30 cellular contexts compared by ENCODE assay signal in genomic region chr13:102654786-102655185, GRCh38. TPM values are rescaled to one million over a fixed set of nuclear protein-coding genes. Genes with fewer than 3 reads are reported as not detected.
"Had no signal": no experiment of that assay in that cellular context is flagged by ENCODE, and none has a peak within 500 bp of the region (broad histone marks: within the 10 kb centered on the region; RNA-seq: fewer than 3 reads in every experiment).

No MANE protein-coding gene starts in this region.

- H3K4me3 ChIP-seq: adrenal gland, breast epithelium, Peyer's patch, SJCRH30 had no signal

- H3K27me3 ChIP-seq: adrenal gland, breast epithelium, Peyer's patch, SJCRH30 had no signal

- H3K4me3 Mint-ChIP-seq: activated CD8-positive, alpha-beta T cell treated with anti-CD3 and anti-CD28 coated beads for 36 hours; activated naive CD8-positive, alpha-beta T cell treated with anti-CD3 and anti-CD28 coated beads, Interleukin-2, amount 10 ng/mL, durations not matched to agents 7 days and 5 days had no signal

- H3K27ac ChIP-seq: adrenal gland, breast epithelium, Peyer's patch, RWPE1, SJCRH30, WERI-Rb-1 had no signal

- H3K27me3 Mint-ChIP-seq: activated CD8-positive, alpha-beta T cell treated with anti-CD3 and anti-CD28 coated beads for 36 hours; activated naive CD8-positive, alpha-beta T cell treated with anti-CD3 and anti-CD28 coated beads, Interleukin-2, amount 10 ng/mL, durations not matched to agents 7 days and 5 days had no signal

- H3K9ac ChIP-seq: SK-N-SH had no signal

- DNase-seq: activated CD4-positive, alpha-beta T cell treated with anti-CD3 and anti-CD28 coated beads for 4 hours; activated CD8-positive, alpha-beta memory T cell treated with anti-CD3 and anti-CD28 coated beads, Interleukin-2, amount 50 U/mL, for 4 hours; activated CD8-positive, alpha-beta T cell treated with anti-CD3 and anti-CD28 coated beads for 36 hours; activated naive CD4-positive, alpha-beta T cell treated with anti-CD3 and anti-CD28 coated beads, Interleukin-2, amount 50 U/mL, for 16 hours; activated naive CD8-positive, alpha-beta T cell treated with anti-CD3 and anti-CD28 coated beads, Interleukin-2, amount 10 ng/mL, durations not matched to agents 7 days and 5 days; adrenal gland; aorta; caudate nucleus; NCI-H1092 treated with DMSO at 0.1 percent for 48 hours; NCI-H1417 treated with DMSO at 0.1 percent for 48 hours; NCI-H1694; NCI-H2029; NCI-H2107; NCI-H2171 treated with DMSO at 0.1 percent for 48 hours; NCI-H226; NCI-H510A; NCI-H526 treated with DMSO at 0.1 percent for 48 hours; NCI-H82; Peyer's patch; Right ventricle myocardium superior; SK-N-SH; T-helper 1 cell; WERI-Rb-1 had no signal

- H3K9me3 Mint-ChIP-seq: activated CD8-positive, alpha-beta T cell treated with anti-CD3 and anti-CD28 coated beads for 36 hours; activated naive CD8-positive, alpha-beta T cell treated with anti-CD3 and anti-CD28 coated beads, Interleukin-2, amount 10 ng/mL, durations not matched to agents 7 days and 5 days had no signal

- H3K4me2 ChIP-seq: SK-N-SH had no signal

- ATAC-seq: activated CD4-positive, CD25-positive, alpha-beta regulatory T cell treated with anti-CD3 and anti-CD28 coated beads, Interleukin-2, amount 50 U/mL, for 24 hours; activated CD8-positive, alpha-beta T cell treated with anti-CD3 and anti-CD28 coated beads for 36 hours had no signal

- H3K27ac Mint-ChIP-seq: activated CD8-positive, alpha-beta T cell treated with anti-CD3 and anti-CD28 coated beads for 36 hours; activated naive CD8-positive, alpha-beta T cell treated with anti-CD3 and anti-CD28 coated beads, Interleukin-2, amount 10 ng/mL, durations not matched to agents 7 days and 5 days had no signal

- H3K36me3 ChIP-seq: breast epithelium had no signal

- H3K4me1 ChIP-seq: adrenal gland, breast epithelium, Peyer's patch had no signal

RNA-seq across cellular contexts. Expression of gene METTL21C, which starts 40.1 kb away (rescaled TPM):
- total RNA-seq: activated CD8-positive, alpha-beta T cell treated with anti-CD3 and anti-CD28 coated beads for 36 hours; activated naive CD8-positive, alpha-beta T cell treated with anti-CD3 and anti-CD28 coated beads, Interleukin-2, amount 10 ng/mL, durations not matched to agents 7 days and 5 days; adrenal gland; aorta; breast epithelium; LHCN-M2; MCF 10A; Peyer's patch; Right ventricle myocardium superior; SJCRH30; T-helper 2 cell treated with Interferon-gamma antibody and Interleukin-4, amounts not matched to agents 100 ng/mL and 5 ng/mL, for 36 hours had no signal
- polyA plus RNA-seq: adrenal gland, aorta, SK-N-SH had no signal
